Comparison of ENCODE assay signal across 20 cellular contexts in the genomic region with DNA sequence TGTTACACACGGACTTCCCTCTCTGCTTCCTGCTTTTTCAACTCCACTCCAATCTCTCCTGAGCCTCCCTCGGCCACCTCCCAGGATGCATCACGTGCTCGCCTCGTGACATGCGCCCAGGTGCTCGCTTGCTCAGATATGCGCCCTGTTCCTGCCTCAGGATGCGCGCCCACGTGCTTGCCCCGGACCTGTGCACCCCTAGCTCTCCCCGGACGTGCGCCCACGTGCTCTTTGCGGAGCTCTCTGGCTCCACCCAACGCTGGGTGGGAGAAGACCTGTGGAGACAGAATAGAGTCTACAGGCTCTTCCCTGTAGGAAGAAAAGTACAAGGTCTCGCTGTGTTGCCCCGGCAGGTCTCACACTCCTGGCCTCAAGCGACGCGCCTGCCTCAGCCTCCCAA. TPM values are rescaled to one million over a fixed set of nuclear protein-coding genes. Genes with fewer than 3 reads are reported as not detected.
DNase-seq lines count a peak whose midpoint lies in the region; ATAC-seq and TF ChIP-seq lines count a peak whose summit lies in the region.
"Had no signal": no experiment of that assay in that cellular context is flagged by ENCODE, and none has a peak within 500 bp of the region (broad histone marks: within the 10 kb centered on the region; RNA-seq: fewer than 3 reads in every experiment).

No MANE protein-coding gene starts in this region.

- ATAC-seq in WTC11 (peak; percentile 84), sciatic nerve (no peak)
- ATAC-seq: activated T-helper 17 cell treated with anti-CD3 and anti-CD28 coated beads, Interleukin-2, amount 50 U/mL, for 72 hours; Panc1 had no signal

- H4K20me1 ChIP-seq in BLaER1 (peaks cover 82% of the 10 kb centered on the region), Karpas-422 (ENCODE audit: insufficient read depth, low read depth, low read length) (no peaks in the 10 kb centered on the region)

- POLR2A ChIA-PET in WTC11 (lab: Charles Lee), result no interaction called here

- H3K27me3 Mint-ChIP-seq in WTC11 (ENCODE audit: low read depth) (no peaks in the 10 kb centered on the region), nephron progenitor cell (ENCODE audit: low read depth, poor library complexity) (no peaks in the 10 kb centered on the region)
- H3K27me3 Mint-ChIP-seq: activated CD4-positive, alpha-beta T cell treated with anti-CD3 and anti-CD28 coated beads, Interleukin-2, amount 10 ng/mL, durations not matched to agents 24 days and 14 days had no signal

- no peaks in the 10 kb centered on the region for H3K79me2 ChIP-seq in Karpas-422 (ENCODE audit: low read length)

- H3K27ac ChIP-seq in BLaER1, result peak overlapping the region; percentile 65; the same call in 1 of the 2 replicates
- H3K27ac ChIP-seq in Karpas-422 (ENCODE audit: low read length), result no peak overlapping the region
- H3K27ac ChIP-seq: neutrophil, SJSA1 had no signal

- H3K9ac ChIP-seq in BLaER1 (no peak overlapping the region), Karpas-422 (ENCODE audit: low read length) (no peak overlapping the region)

- peak overlapping the region; percentile 86 for H3K4me2 ChIP-seq in BLaER1
- H3K4me2 ChIP-seq in Karpas-422 (ENCODE audit: low read depth, low read length, poor library complexity, severe bottlenecking), result no peak overlapping the region

- no peaks in the 10 kb centered on the region for H3K9me3 ChIP-seq in BLaER1
- H3K9me3 ChIP-seq in Karpas-422 (ENCODE audit: low read length), result no peaks in the 10 kb centered on the region
- H3K9me3 ChIP-seq: neutrophil, SJSA1 had no signal

- H3K4me3 Mint-ChIP-seq in WTC11, result no peak overlapping the region
- no peak overlapping the region for H3K4me3 Mint-ChIP-seq in nephron progenitor cell
- H3K4me3 Mint-ChIP-seq: activated CD4-positive, alpha-beta T cell treated with anti-CD3 and anti-CD28 coated beads, Interleukin-2, amount 10 ng/mL, durations not matched to agents 24 days and 14 days; activated naive CD8-positive, alpha-beta T cell treated with anti-CD3 and anti-CD28 coated beads for 36 hours; activated T-helper 17 cell treated with anti-CD3 and anti-CD28 coated beads, Interleukin-2, amount 50 U/mL, for 72 hours; central memory CD8-positive, alpha-beta T cell; immature natural killer cell had no signal

- no peaks in the 10 kb centered on the region for H3K9me2 ChIP-seq in Karpas-422 (replicated peaks; ENCODE audit: insufficient read depth, low read length)

- intact Hi-C loops in sciatic nerve (cut with DNase I), result no loop called here

- H3K4me1 Mint-ChIP-seq in WTC11, result peaks cover 51% of the 10 kb centered on the region
- H3K4me1 Mint-ChIP-seq in nephron progenitor cell, result peaks cover 66% of the 10 kb centered on the region
- H3K4me1 Mint-ChIP-seq: activated CD4-positive, alpha-beta T cell treated with anti-CD3 and anti-CD28 coated beads, Interleukin-2, amount 10 ng/mL, durations not matched to agents 24 days and 14 days; activated naive CD8-positive, alpha-beta T cell treated with anti-CD3 and anti-CD28 coated beads for 36 hours; activated T-helper 17 cell treated with anti-CD3 and anti-CD28 coated beads, Interleukin-2, amount 50 U/mL, for 72 hours; central memory CD8-positive, alpha-beta T cell; immature natural killer cell had no signal

- peak; percentile 64 for DNase-seq in H7
- DNase-seq in WTC11 (ENCODE audit: low spot score), result no peak
- no peak for DNase-seq in nephron progenitor cell
- DNase-seq in 8988T, result no peak
- no peak for DNase-seq in sciatic nerve (ENCODE audit: low spot score)
- no peak for DNase-seq in H4 (ENCODE audit: low spot score)
- no peak for DNase-seq in Karpas-422
- DNase-seq: activated CD4-positive, alpha-beta T cell treated with anti-CD3 and anti-CD28 coated beads, Interleukin-2, amount 10 ng/mL, durations not matched to agents 24 days and 14 days; activated naive CD8-positive, alpha-beta T cell treated with anti-CD3 and anti-CD28 coated beads for 36 hours; immature natural killer cell; NCI-H1092; NCI-H2081 treated with DMSO at 0.1 percent for 48 hours; NCI-H446 treated with DMSO at 0.1 percent for 48 hours; NK-92 treated with Interleukin-12 subunit alpha and Interleukin-12 subunit beta, amount 100 ng/mL, for 24 hours had no signal

- H3K4me1 ChIP-seq in BLaER1, result peaks cover 67% of the 10 kb centered on the region
- H3K4me1 ChIP-seq in Karpas-422 (ENCODE audit: low read length), result no peaks in the 10 kb centered on the region

- H3K4me3 ChIP-seq in BLaER1 (no peak overlapping the region), H7 (ENCODE audit: insufficient read depth, low read depth, low read length) (no peak overlapping the region), Karpas-422 (ENCODE audit: low read length) (no peak overlapping the region)
- H3K4me3 ChIP-seq: SJSA1 had no signal

- H2AFZ ChIP-seq in Karpas-422 (ENCODE audit: low read length), result no peak overlapping the region

- CTCF ChIA-PET in WTC11 (lab: Charles Lee), result interaction anchor here (0.6 to 2.6 kb wide), 8 partner anchors 11 to 180 kb away, joined by 3 to 16 read pairs (median 4); no protein-coding TSS in a partner anchor

- H3K27ac Mint-ChIP-seq in WTC11 (peak overlapping the region; percentile 90), nephron progenitor cell (peak overlapping the region; percentile 94)
- H3K27ac Mint-ChIP-seq: activated CD4-positive, alpha-beta T cell treated with anti-CD3 and anti-CD28 coated beads, Interleukin-2, amount 10 ng/mL, durations not matched to agents 24 days and 14 days; activated naive CD8-positive, alpha-beta T cell treated with anti-CD3 and anti-CD28 coated beads for 36 hours; activated T-helper 17 cell treated with anti-CD3 and anti-CD28 coated beads, Interleukin-2, amount 50 U/mL, for 72 hours; immature natural killer cell had no signal

- H3K9me3 Mint-ChIP-seq in WTC11 (peaks cover 4% of the 10 kb centered on the region; the same call in 1 of the 2 replicates), nephron progenitor cell (no peaks in the 10 kb centered on the region)
- H3K9me3 Mint-ChIP-seq: activated CD4-positive, alpha-beta T cell treated with anti-CD3 and anti-CD28 coated beads, Interleukin-2, amount 10 ng/mL, durations not matched to agents 24 days and 14 days; activated naive CD8-positive, alpha-beta T cell treated with anti-CD3 and anti-CD28 coated beads for 36 hours; activated T-helper 17 cell treated with anti-CD3 and anti-CD28 coated beads, Interleukin-2, amount 50 U/mL, for 72 hours; central memory CD8-positive, alpha-beta T cell had no signal

- H3K36me3 ChIP-seq in BLaER1 (peaks cover 4% of the 10 kb centered on the region; the same call in 1 of the 2 replicates), H7 (replicated peaks; ENCODE audit: control insufficient read depth, insufficient read depth, low read length) (no peaks in the 10 kb centered on the region), Karpas-422 (ENCODE audit: insufficient read depth, low read length) (no peaks in the 10 kb centered on the region)
- H3K36me3 ChIP-seq: neutrophil had no signal

- TF ChIP-seq CTCF in WTC11 (IDR thresholded peaks at IDR 0.05) (no peak), nephron progenitor cell (IDR thresholded peaks at IDR 0.05) (no peak)

- H3K36me3 Mint-ChIP-seq in WTC11, result peaks cover 6% of the 10 kb centered on the region
- H3K36me3 Mint-ChIP-seq in nephron progenitor cell (ENCODE audit: low read depth), result peaks cover 5% of the 10 kb centered on the region
- H3K36me3 Mint-ChIP-seq: activated naive CD8-positive, alpha-beta T cell treated with anti-CD3 and anti-CD28 coated beads for 36 hours; immature natural killer cell had no signal

- H3K27me3 ChIP-seq in BLaER1, result no peaks in the 10 kb centered on the region
- no peaks in the 10 kb centered on the region for H3K27me3 ChIP-seq in H7 (ENCODE audit: control insufficient read depth, insufficient read depth, low read length)
- H3K27me3 ChIP-seq in Karpas-422 (ENCODE audit: low read length), result 0 out of 2 replicates have a peak, but pooled peaks cover 2% of the 10 kb centered on the region
- H3K27me3 ChIP-seq: neutrophil, SJSA1 had no signal

TF ChIP-seq in WTC11, 78 proteins besides CTCF, POLR2A, EP300 and RAD21 (continues in another document):
- TF ChIP-seq MAX (CRISPR knock-in tag; IDR thresholded peaks at IDR 0.05), result peak; percentile 69
- no peak for TF ChIP-seq CBFB (CRISPR knock-in tag; IDR thresholded peaks at IDR 0.05; ENCODE audit: low read depth)
- TF ChIP-seq ZNF423 (CRISPR knock-in tag; IDR thresholded peaks at IDR 0.05), result no peak
- TF ChIP-seq ZBTB43 (CRISPR knock-in tag; IDR thresholded peaks at IDR 0.05), result no peak

RNA-seq across cellular contexts. Expression of gene PARD3, which starts 23.1 kb away (rescaled TPM):
- 51.1 and 62.8 TPM in 2 replicates for total RNA-seq in H7 (2014; rRNA removed; shearing (Covaris generic))
- total RNA-seq in WTC11 (2021) (44.9 to 51.8 TPM (median 47.0 TPM) in 3 replicates), sciatic nerve (46.1 TPM)
- total RNA-seq in H4 (2014; rRNA removed; shearing (Covaris generic)), result 18.3 and 19.3 TPM in 2 replicates
- not detected in 2 replicates for total RNA-seq in Karpas-422 (2014; rRNA removed; shearing (Covaris generic); ENCODE audit: low replicate concordance)

Comparison
In these comparisons a context has a peak if more than half of its experiments do, and no peak if none do; other contexts are left out.
1. RNA of gene PARD3, which starts 23.1 kb away (total RNA-seq): 44.9 to 51.8 TPM in WTC11, 51.1 to 62.8 TPM in H7, 46.1 TPM in sciatic nerve (single experiment) and 18.3 to 19.3 TPM in H4; not detected in Karpas-422; every median in the first group is over 10 times any median in the second.